8 cellular contexts compared by ENCODE assay signal in the genomic region with DNA sequence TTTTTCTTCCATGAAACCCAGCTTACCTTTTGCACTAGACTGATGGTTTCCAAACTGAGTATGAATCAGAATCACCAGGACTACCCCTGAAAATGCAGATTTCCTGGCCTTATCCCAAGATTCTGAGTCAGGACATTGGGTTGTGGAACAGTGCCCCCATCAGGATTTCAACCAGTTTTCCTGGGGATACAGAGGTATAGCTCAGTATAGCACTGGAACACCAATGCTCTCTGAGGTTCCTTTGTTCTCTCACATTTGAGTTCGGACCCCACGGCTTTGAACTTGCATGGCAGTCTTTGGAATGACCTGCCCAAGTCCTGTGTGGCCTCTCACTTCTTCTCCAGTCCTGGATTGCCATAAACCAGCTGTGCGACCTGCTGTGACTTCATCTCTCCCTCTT. TPM values are rescaled to one million over a fixed set of nuclear protein-coding genes. Genes with fewer than 3 reads are reported as not detected.
DNase-seq lines count a peak whose midpoint lies in the region; ATAC-seq and TF ChIP-seq lines count a peak whose summit lies in the region.

No MANE protein-coding gene starts in this region.

- no peaks in the 10 kb centered on the region for H3K4me1 ChIP-seq in right lobe of liver

- H3K9me3 ChIP-seq in right lobe of liver, result no peaks in the 10 kb centered on the region

- H3K36me3 ChIP-seq in right lobe of liver, result no peaks in the 10 kb centered on the region

- peak; percentile 10 for TF ChIP-seq CTCF in NB4 (IDR thresholded peaks at IDR 0.05; ENCODE audit: low read depth, low read length)
- TF ChIP-seq CTCF in right lobe of liver (IDR thresholded peaks at IDR 0.05), result peak; percentile 21 to 40 (median 32)

- peak; percentile 32 to 79 (median 45) for ATAC-seq in right lobe of liver
- ATAC-seq in HG03354 (IDR thresholded peaks at IDR 0.05; ENCODE audit: poor library complexity, severe bottlenecking, unreplicated experiment), result no peak

- H3K27me3 ChIP-seq in right lobe of liver, result no peaks in the 10 kb centered on the region

- WGBS in right lobe of liver (ENCODE audit: insufficient coverage, low coverage, low lambda C conversion rate, missing lambda C conversion rate), result 72% methylated on average over 3 of the region's 3 CpGs

- no peak overlapping the region for H3K4me3 ChIP-seq in NB4 (ENCODE audit: low read depth, low read length)
- H3K4me3 ChIP-seq in right lobe of liver, result no peak overlapping the region

- DNase-seq in AG08395 (ENCODE audit: low spot score) (peak; percentile 90), NB4 (ENCODE audit: low read depth) (peak; percentile 32), ecto neural progenitor cell (ENCODE audit: low spot score) (peak; percentile 48), right lobe of liver (no peak), UCSD-AML1 (lab: John Stamatoyannopoulos, UW; ENCODE audit: unreplicated experiment) (no peak), NCI-H2029 treated with DMSO at 0.1 percent for 48 hours (lab: John Stamatoyannopoulos, UW) (no peak)
- no peak for DNase-seq in stimulated activated CD4-positive, alpha-beta T cell treated with anti-CD3 and anti-CD28 coated beads, Interleukin-1b, Interleukin-23, amount 100 ng/mL, for 48 hours

- intact Hi-C loops in right lobe of liver (cut with DNase I), result loop anchor here in 1 of 2 donors (10.0 kb wide), 1 partner anchor 102 kb away; no protein-coding TSS in a partner anchor

- H3K27ac ChIP-seq in right lobe of liver, result no peak overlapping the region

- TF ChIP-seq POLR2A in NB4 (IDR thresholded peaks at IDR 0.05; ENCODE audit: extremely low read depth, insufficient read length) (no peak), right lobe of liver (IDR thresholded peaks at IDR 0.05) (no peak)

RNA-seq across cellular contexts. Expression of a gene that starts 12.8 kb away (rescaled TPM):
- total RNA-seq in right lobe of liver, result under 1 TPM in 1 of 6 experiments, not detected in 5; 0.69 TPM

RNA-seq across cellular contexts. Expression of a gene that starts 20.9 kb away (rescaled TPM):
- total RNA-seq in right lobe of liver, result under 1 TPM in 1 of 6 experiments, not detected in 5; 0.55 TPM

RNA-seq across cellular contexts. Expression of a gene that starts 36.4 kb away (rescaled TPM):
- total RNA-seq in right lobe of liver, result not detected

RNA-seq across cellular contexts. Expression of a gene that starts 49.8 kb away (rescaled TPM):
- total RNA-seq in right lobe of liver, result under 1 TPM in 1 of 6 experiments, not detected in 5; 0.27 TPM

RNA-seq across cellular contexts. Expression of a gene that starts 51.4 kb away (rescaled TPM):
- total RNA-seq in right lobe of liver, result 10 to 100 TPM in 1 of 6 experiments, 1 to 10 TPM in 4, under 1 TPM in 1; 0.66 to 32.2 (median 3.8) TPM

Comparison
In these comparisons a context has a peak if more than half of its experiments do, and no peak if none do; other contexts are left out.
1. DNase-seq: peak in AG08395 (single experiment), NB4 (single experiment) and ecto neural progenitor cell (single experiment); none in right lobe of liver (0 of 3), UCSD-AML1 (single experiment), stimulated activated CD4-positive, alpha-beta T cell treated with anti-CD3 and anti-CD28 coated beads, Interleukin-1b, Interleukin-23, amount 100 ng/mL, for 48 hours (single experiment) and NCI-H2029 treated with DMSO at 0.1 percent for 48 hours (single experiment).